In the genomic region with DNA sequence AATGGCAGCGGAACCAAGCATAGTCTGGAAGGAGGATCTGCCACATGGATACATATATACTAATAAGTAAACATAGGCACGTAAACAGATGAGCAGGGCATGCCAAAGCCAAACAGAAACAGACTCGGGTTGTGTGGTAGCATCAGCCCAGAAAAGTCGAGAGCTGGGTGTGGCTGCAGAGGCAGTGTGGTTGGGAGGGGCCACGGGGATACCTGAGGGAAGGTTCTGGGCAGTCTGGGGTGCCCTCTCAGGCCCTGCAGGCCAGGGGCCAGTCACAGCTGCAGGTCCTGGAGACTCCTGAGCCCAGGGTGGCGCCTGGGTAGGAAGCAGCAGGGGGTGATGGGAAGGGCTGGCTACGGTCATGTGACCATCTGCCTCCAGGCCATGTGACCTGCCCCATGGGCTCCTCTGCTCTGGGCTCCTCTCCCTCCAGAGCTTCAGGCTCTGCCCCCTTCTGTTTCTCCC, we compare ENCODE assay signal across 9 cellular contexts. TPM values are rescaled to one million over a fixed set of nuclear protein-coding genes. Genes with fewer than 3 reads are reported as not detected.
DNase-seq lines count a peak whose midpoint lies in the region; ATAC-seq lines count a peak whose summit lies in the region.
"Had no signal": no experiment of that assay in that cellular context is flagged by ENCODE, and none has a peak within 500 bp of the region (broad histone marks: within the 10 kb centered on the region; RNA-seq: fewer than 3 reads in every experiment).

No MANE protein-coding gene starts in this region.

- DNase-seq in COR-L47 (lab: John Stamatoyannopoulos, UW) (peak; percentile 39), LHCN-M2 (ENCODE audit: low read depth) (peak; percentile 10), amniotic epithelial cell (ENCODE audit: low read depth) (peak; percentile 11), NCI-H2107 treated with DMSO at 0.1 percent for 48 hours (lab: John Stamatoyannopoulos, UW; ENCODE audit: unreplicated experiment) (no peak), amniotic stem cell (lab: John Stamatoyannopoulos, UW) (no peak)
- no peak for DNase-seq in natural killer cell treated with Interleukin-12 subunit alpha and Interleukin-12 subunit beta and Interleukin-15 and Interleukin-18, amount 100 ng/mL, for 72 hours (ENCODE audit: low spot score)
- no peak for DNase-seq in stimulated activated naive CD4-positive, alpha-beta T cell (lab: John Stamatoyannopoulos, UW)
- DNase-seq: T1000 had no signal

- no peaks in the 10 kb centered on the region for H3K9me3 Mint-ChIP-seq in natural killer cell treated with Interleukin-12 subunit alpha and Interleukin-12 subunit beta and Interleukin-15 and Interleukin-18, amount 100 ng/mL, for 72 hours

- ATAC-seq in natural killer cell treated with Interleukin-12 subunit alpha and Interleukin-12 subunit beta and Interleukin-15 and Interleukin-18, amount 100 ng/mL, for 72 hours = peak; percentile 7 to 41
- no peak for ATAC-seq in HG02678 (IDR thresholded peaks at IDR 0.05; ENCODE audit: unreplicated experiment)

- peak overlapping the region in 1 of 2 donors; percentile 75 for H3K27ac Mint-ChIP-seq in natural killer cell treated with Interleukin-12 subunit alpha and Interleukin-12 subunit beta and Interleukin-15 and Interleukin-18, amount 100 ng/mL, for 72 hours

- H3K36me3 Mint-ChIP-seq in natural killer cell treated with Interleukin-12 subunit alpha and Interleukin-12 subunit beta and Interleukin-15 and Interleukin-18, amount 100 ng/mL, for 72 hours = peaks cover 9% of the 10 kb centered on the region

- no peak overlapping the region for H3K4me3 Mint-ChIP-seq in natural killer cell treated with Interleukin-12 subunit alpha and Interleukin-12 subunit beta and Interleukin-15 and Interleukin-18, amount 100 ng/mL, for 72 hours

- H3K27me3 Mint-ChIP-seq in natural killer cell treated with Interleukin-12 subunit alpha and Interleukin-12 subunit beta and Interleukin-15 and Interleukin-18, amount 100 ng/mL, for 72 hours = no peaks in the 10 kb centered on the region

- peaks cover 14 to 15% of the 10 kb centered on the region in 2 donors for H3K4me1 Mint-ChIP-seq in natural killer cell treated with Interleukin-12 subunit alpha and Interleukin-12 subunit beta and Interleukin-15 and Interleukin-18, amount 100 ng/mL, for 72 hours (ENCODE audit: low read depth in 2 of 2)

RNA-seq across cellular contexts. Expression of gene MRPS10, which starts 42.8 kb away (rescaled TPM):
- total RNA-seq in LHCN-M2 (2014; rRNA removed) = 53.0 and 58.1 TPM in 2 replicates
- 28.9 TPM for polyA plus RNA-seq in LHCN-M2 (2012)
- total RNA-seq in natural killer cell treated with Interleukin-12 subunit alpha and Interleukin-12 subunit beta and Interleukin-15 and Interleukin-18, amount 100 ng/mL, for 72 hours = 10 to 100 TPM; 35.1 to 35.6 TPM

Comparison
In these comparisons a context has a peak if more than half of its experiments do, and no peak if none do; other contexts are left out.
1. DNase-seq: peak in COR-L47 (single experiment), LHCN-M2 (single experiment) and amniotic epithelial cell (single experiment); none in natural killer cell treated with Interleukin-12 subunit alpha and Interleukin-12 subunit beta and Interleukin-15 and Interleukin-18, amount 100 ng/mL, for 72 hours (single experiment), NCI-H2107 treated with DMSO at 0.1 percent for 48 hours (single experiment), stimulated activated naive CD4-positive, alpha-beta T cell (0 of 6) and amniotic stem cell (single experiment).